In the genomic region with DNA sequence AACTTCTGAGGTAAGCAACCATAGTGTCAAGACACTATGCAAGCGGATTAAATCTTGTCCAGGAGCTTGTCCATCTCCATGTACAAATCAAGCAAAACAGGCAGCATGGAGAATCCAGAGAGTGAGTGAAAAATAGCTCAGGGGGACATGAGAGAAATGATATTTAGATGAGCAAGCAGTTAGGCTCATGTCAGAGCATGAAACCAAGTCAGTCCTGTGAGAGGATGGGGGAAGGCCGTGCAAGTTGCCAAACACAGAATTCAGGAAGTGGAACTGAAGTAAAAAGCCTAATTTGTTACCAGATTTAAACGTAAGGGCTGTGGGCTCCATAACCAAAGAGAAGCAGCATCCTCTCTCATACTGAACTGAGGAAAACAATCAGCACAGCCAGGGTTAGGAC, we compare ENCODE assay signal across 17 cellular contexts.
DNase-seq lines count a peak whose midpoint lies in the region; ATAC-seq and TF ChIP-seq lines count a peak whose summit lies in the region.
"Had no signal": no experiment of that assay in that cellular context is flagged by ENCODE, and none has a peak within 500 bp of the region (broad histone marks: within the 10 kb centered on the region; RNA-seq: fewer than 3 reads in every experiment).

No MANE protein-coding gene starts in this region.

- no peak for TF ChIP-seq CTCF in GM12865 (IDR thresholded peaks at IDR 0.05; ENCODE audit: insufficient read depth, low read depth, low read length, missing control alignments)
- no peak for TF ChIP-seq CTCF in IMR-90 (conservative IDR thresholded peaks at IDR 0.05; ENCODE audit: low read depth, low read length)
- no peak for TF ChIP-seq CTCF in foreskin keratinocyte (conservative IDR thresholded peaks at IDR 0.05)

- H4K20me1 ChIP-seq in IMR-90 (ENCODE audit: insufficient read depth, low read length) = no peaks in the 10 kb centered on the region

- H2AK5ac ChIP-seq in IMR-90 (ENCODE audit: low read depth, low read length) = no peak overlapping the region

- WGBS in IMR-90 (ENCODE audit: extremely low coverage in 2 of 2, insufficient read length in 1 of 2), 2 experiments = no CpG with 5 or more reads among the region's 3 CpGs

- no peak overlapping the region for H3K23ac ChIP-seq in IMR-90 (ENCODE audit: low read depth, low read length)

- no peak overlapping the region for H3K18ac ChIP-seq in IMR-90 (ENCODE audit: low read depth, low read length)

- no peak overlapping the region for H2BK120ac ChIP-seq in IMR-90 (ENCODE audit: low read depth, low read length)

- H3K36me3 ChIP-seq in IMR-90 (ENCODE audit: control insufficient read depth, insufficient read depth, low read length) = no peaks in the 10 kb centered on the region
- no peaks in the 10 kb centered on the region for H3K36me3 ChIP-seq in SJCRH30

- no peak overlapping the region for H4K91ac ChIP-seq in IMR-90 (ENCODE audit: insufficient read depth, low read depth, low read length)

- H3K4me2 ChIP-seq in IMR-90 (ENCODE audit: low read depth, low read length) = no peak overlapping the region

- dilution Hi-C loops in IMR-90 (cut with HindIII; ENCODE audit: low sequenced_read_pairs, unreplicated experiment) = no loop called here

- no peak overlapping the region for H2BK15ac ChIP-seq in IMR-90 (ENCODE audit: low read depth, low read length)

- no peak overlapping the region for H3K4ac ChIP-seq in IMR-90 (ENCODE audit: low read depth, low read length)

- H2AFZ ChIP-seq in IMR-90 (replicated peaks; ENCODE audit: low read length, poor library complexity) = no peak overlapping the region

- POLR2A ChIA-PET in IMR-90 (lab: Charles Lee; ENCODE audit: unreplicated experiment) = no interaction called here

- H3K9me3 ChIP-seq in IMR-90 (ENCODE audit: control insufficient read depth, insufficient read depth, low read length) (peaks cover 2% of the 10 kb centered on the region; the same call in 1 of the 2 replicates), SJCRH30 (replicated peaks) (no peaks in the 10 kb centered on the region)

- no peak overlapping the region for H4K5ac ChIP-seq in IMR-90 (ENCODE audit: low read depth, low read length)

- H3K14ac ChIP-seq in IMR-90 (replicated peaks; ENCODE audit: low read depth, low read length) = no peak overlapping the region

- H3K27me3 ChIP-seq in IMR-90 (ENCODE audit: control insufficient read depth, insufficient read depth, low read length) (no peaks in the 10 kb centered on the region; the same call in 1 of the 2 replicates), SJCRH30 (no peaks in the 10 kb centered on the region), foreskin keratinocyte (no peaks in the 10 kb centered on the region)

- H3K4me3 ChIP-seq in GM12865 (ENCODE audit: low read depth, low read length) = no peak overlapping the region
- H3K4me3 ChIP-seq in IMR-90 (ENCODE audit: insufficient read depth, low read depth, low read length) = no peak overlapping the region
- no peak overlapping the region for H3K4me3 ChIP-seq in SJCRH30

- no peak for ATAC-seq in IMR-90 (ENCODE audit: low read depth)
- ATAC-seq in foreskin keratinocyte = peak; percentile 83
- no peak for ATAC-seq in GM18873 (IDR thresholded peaks at IDR 0.05; ENCODE audit: low FRiP score, unreplicated experiment)
- ATAC-seq in HG02884 (IDR thresholded peaks at IDR 0.05; ENCODE audit: unreplicated experiment) = no peak
- ATAC-seq: Panc1 had no signal

- peak; percentile 21 for DNase-seq in GM12865 (ENCODE audit: low read depth)
- no peak for DNase-seq in IMR-90
- peak; percentile 6 to 51 for DNase-seq in SJCRH30
- DNase-seq in foreskin keratinocyte = peak; percentile 88 to 95
- DNase-seq in SKM-1 treated with dmso at 0.1 percent for 144 hours (lab: John Stamatoyannopoulos, UW; ENCODE audit: unreplicated experiment) = no peak
- DNase-seq in HuH-7.5 (ENCODE audit: low spot score) = no peak
- DNase-seq: CD4-positive, CD25-positive, alpha-beta regulatory T cell; GOT3; NCI-H1048; NCI-H146; NCI-H2081 treated with DMSO at 0.1 percent for 48 hours; NCI-H2227 treated with DMSO at 0.1 percent for 48 hours; NCI-H524 treated with DMSO at 0.1 percent for 48 hours; SHP77 treated with DMSO at 0.1 percent for 48 hours had no signal

- 0 out of 2 replicates have a peak overlapping the region, but pooled peaks have one; percentile 25 for H2BK20ac ChIP-seq in IMR-90 (ENCODE audit: low read depth, low read length)

- H3K56ac ChIP-seq in IMR-90 (ENCODE audit: extremely low read depth, insufficient read depth, low read length) = no peak overlapping the region

- H4K8ac ChIP-seq in IMR-90 (ENCODE audit: low read depth in 2 of 2, low read length in 2 of 2) = no peak overlapping the region

- no peak overlapping the region for H2BK5ac ChIP-seq in IMR-90 (ENCODE audit: low read depth, low read length, poor library complexity, severe bottlenecking)

- H3K27ac ChIP-seq in IMR-90 (ENCODE audit: insufficient read depth, low read length) (no peak overlapping the region), SJCRH30 (peak overlapping the region; percentile 47), foreskin keratinocyte (peak overlapping the region; percentile 92)

- H3K79me1 ChIP-seq in IMR-90 (ENCODE audit: low read depth in 1 of 2, low read length in 2 of 2) = no peaks in the 10 kb centered on the region

- no TSS peak for BruUV-seq in IMR-90 (replicated peaks; lab: Mats Ljungman, UMichigan)

- intact Hi-C loops in IMR-90 (cut with micrococcal nuclease) = no loop called here

- H3K9ac ChIP-seq in IMR-90 (ENCODE audit: low read depth, low read length) = no peak overlapping the region

- no peak overlapping the region for H2AK9ac ChIP-seq in IMR-90 (replicated peaks; ENCODE audit: low read depth, low read length, poor library complexity)

- CTCF ChIA-PET in IMR-90 (lab: Yijun Ruan, JAX) = no interaction called here

- in situ Hi-C loops in IMR-90 (cut with MboI; ENCODE audit: low sequenced_read_pairs) = no loop called here

- H3K9me1 ChIP-seq in IMR-90 (ENCODE audit: insufficient read depth, low read length) = 0 out of 2 replicates have a peak, but pooled peaks cover 2% of the 10 kb centered on the region

- TF ChIP-seq RAD21 in IMR-90 (IDR thresholded peaks at IDR 0.05; ENCODE audit: low read length) = no peak

- H3K4me1 ChIP-seq in IMR-90 (ENCODE audit: control insufficient read depth, insufficient read depth, low read length) (no peaks in the 10 kb centered on the region), SJCRH30 (peaks cover 12% of the 10 kb centered on the region), foreskin keratinocyte (peaks cover 22% of the 10 kb centered on the region)

- TF ChIP-seq POLR2A in IMR-90 (IDR thresholded peaks at IDR 0.05; ENCODE audit: low read depth, low read length) = no peak

TF ChIP-seq in IMR-90, 13 proteins besides CTCF, POLR2A, EP300 and RAD21:
- TF ChIP-seq RCOR1 (IDR thresholded peaks at IDR 0.05; ENCODE audit: insufficient replicate concordance, low read length) = no peak
- no peak for TF ChIP-seq CEBPB (IDR thresholded peaks at IDR 0.05; ENCODE audit: low read depth, low read length)
- no peak for TF ChIP-seq SMC3 (IDR thresholded peaks at IDR 0.05; ENCODE audit: low read depth, low read length)
- no peak for TF ChIP-seq MAFK (IDR thresholded peaks at IDR 0.05; ENCODE audit: low read depth, low read length)
- TF ChIP-seq, protein P1, sequence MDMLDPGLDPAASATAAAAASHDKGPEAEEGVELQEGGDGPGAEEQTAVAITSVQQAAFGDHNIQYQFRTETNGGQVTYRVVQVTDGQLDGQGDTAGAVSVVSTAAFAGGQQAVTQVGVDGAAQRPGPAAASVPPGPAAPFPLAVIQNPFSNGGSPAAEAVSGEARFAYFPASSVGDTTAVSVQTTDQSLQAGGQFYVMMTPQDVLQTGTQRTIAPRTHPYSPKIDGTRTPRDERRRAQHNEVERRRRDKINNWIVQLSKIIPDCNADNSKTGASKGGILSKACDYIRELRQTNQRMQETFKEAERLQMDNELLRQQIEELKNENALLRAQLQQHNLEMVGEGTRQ (IDR thresholded peaks at IDR 0.05; ENCODE audit: low read depth, low read length) = no peak
- TF ChIP-seq MXI1 (IDR thresholded peaks at IDR 0.05; ENCODE audit: borderline replicate concordance, low read depth, low read length) = no peak
- TF ChIP-seq FOS (IDR thresholded peaks at IDR 0.05; ENCODE audit: low read depth, low read length) = no peak
- TF ChIP-seq CHD1 (IDR thresholded peaks at IDR 0.05; ENCODE audit: low read depth, low read length) = no peak
- TF ChIP-seq MAZ (IDR thresholded peaks at IDR 0.05; ENCODE audit: borderline replicate concordance, low read depth, low read length) = no peak
- no peak for TF ChIP-seq RFX5 (IDR thresholded peaks at IDR 0.05; ENCODE audit: low read depth, low read length)
- TF ChIP-seq, protein P2, sequence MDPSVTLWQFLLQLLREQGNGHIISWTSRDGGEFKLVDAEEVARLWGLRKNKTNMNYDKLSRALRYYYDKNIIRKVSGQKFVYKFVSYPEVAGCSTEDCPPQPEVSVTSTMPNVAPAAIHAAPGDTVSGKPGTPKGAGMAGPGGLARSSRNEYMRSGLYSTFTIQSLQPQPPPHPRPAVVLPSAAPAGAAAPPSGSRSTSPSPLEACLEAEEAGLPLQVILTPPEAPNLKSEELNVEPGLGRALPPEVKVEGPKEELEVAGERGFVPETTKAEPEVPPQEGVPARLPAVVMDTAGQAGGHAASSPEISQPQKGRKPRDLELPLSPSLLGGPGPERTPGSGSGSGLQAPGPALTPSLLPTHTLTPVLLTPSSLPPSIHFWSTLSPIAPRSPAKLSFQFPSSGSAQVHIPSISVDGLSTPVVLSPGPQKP (IDR thresholded peaks at IDR 0.05; ENCODE audit: borderline replicate concordance, low read depth, low read length) = no peak
- TF ChIP-seq BHLHE40 (IDR thresholded peaks at IDR 0.05; ENCODE audit: low read depth, low read length) = no peak
- TF ChIP-seq NFE2L2 (IDR thresholded peaks at IDR 0.05; ENCODE audit: low read depth, low read length) = no peak

Comparison
In these comparisons a context has a peak if more than half of its experiments do, and no peak if none do; other contexts are left out.
1. DNase-seq: peak in GM12865 (single experiment), SJCRH30 (2 of 2) and foreskin keratinocyte (2 of 2); none in IMR-90 (single experiment), SKM-1 treated with dmso at 0.1 percent for 144 hours (single experiment) and HuH-7.5 (single experiment).